ENCODE assay signal across 14 cellular contexts in the genomic region with DNA sequence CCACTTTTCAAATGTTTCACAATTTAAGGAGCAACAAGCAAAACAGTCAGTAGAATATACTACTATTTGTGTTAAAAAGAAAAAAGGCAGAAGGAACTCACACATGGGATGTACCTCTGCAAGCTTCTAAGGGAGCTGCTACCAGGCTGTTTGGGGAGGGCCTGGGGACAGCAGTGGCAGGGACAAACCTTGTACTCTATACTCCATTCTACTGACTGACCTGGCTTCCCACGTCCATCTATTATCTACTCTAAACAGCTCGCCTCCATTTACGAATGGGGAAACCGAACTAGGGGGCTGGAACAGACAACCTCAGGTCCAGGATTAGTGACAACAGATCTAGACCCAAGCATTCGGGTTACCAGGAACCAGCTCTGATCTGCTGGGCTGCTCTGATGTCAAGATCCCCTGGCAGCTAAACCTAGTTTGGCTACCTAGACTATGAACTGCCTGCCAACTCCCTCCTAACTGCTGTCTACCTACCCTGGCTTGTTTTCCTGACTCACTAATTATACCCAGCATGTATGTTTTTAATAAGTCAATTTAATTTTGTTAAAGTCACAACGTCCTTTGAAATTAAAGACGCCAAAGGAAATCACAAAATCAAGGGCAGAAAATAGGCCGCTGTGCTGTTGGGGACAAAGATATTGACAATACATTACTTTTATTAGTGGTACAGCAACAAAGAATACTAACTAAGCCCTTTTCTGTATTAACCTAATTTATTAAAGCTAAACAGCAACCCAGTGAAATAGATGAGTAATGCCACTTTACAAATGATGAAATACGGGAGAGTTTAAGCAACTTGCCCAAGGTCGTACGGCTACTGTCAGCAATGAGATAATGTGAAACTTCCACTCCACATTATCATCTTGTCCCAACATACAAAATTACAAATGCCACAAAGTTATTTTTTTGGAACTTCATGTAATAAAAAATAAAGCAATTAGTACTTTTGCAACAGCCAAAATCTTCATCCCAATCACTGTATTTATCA. TPM values are rescaled to one million over a fixed set of nuclear protein-coding genes. Genes with fewer than 3 reads are reported as not detected.
A peak's percentile ranks its signal among the peaks of the same experiment; 100 is the strongest.
DNase-seq lines count a peak whose midpoint lies in the region; ATAC-seq and TF ChIP-seq lines count a peak whose summit lies in the region.
"Had no signal": no experiment of that assay in that cellular context is flagged by ENCODE, and none has a peak within 500 bp of the region (broad histone marks: within the 10 kb centered on the region; RNA-seq: fewer than 3 reads in every experiment).

No MANE protein-coding gene starts in this region.

- 81 to 83% methylated on average over 11 of the region's 11 CpGs for WGBS in tibial nerve, 2 donors

- H3K4me1 ChIP-seq in neutrophil (ENCODE audit: control insufficient read depth in 1 of 2, insufficient read depth in 1 of 2, low read depth in 1 of 2, low read length in 1 of 2) (peaks cover 93 to 98% of the 10 kb centered on the region in 2 experiments), tibial nerve (peaks cover 0 to 87% (median 31%) of the 10 kb centered on the region in 4 donors)

- H3K4me3 ChIP-seq in SK-N-MC (no peak overlapping the region), neutrophil (ENCODE audit: low read depth in 1 of 2, low read length in 1 of 2) (peak overlapping the region in 1 of 2 experiments; percentile 12), tibial nerve (no peak overlapping the region)
- H3K4me3 ChIP-seq: colonic mucosa, HAP-1 had no signal

- ATAC-seq in omental fat pad (ENCODE audit: low FRiP score) (no peak), GM18861 (IDR thresholded peaks at IDR 0.05; ENCODE audit: unreplicated experiment) (no peak)

- DNase-seq in CD1c-positive myeloid dendritic cell (ENCODE audit: extremely low spot score) (peak; percentile 39), SK-N-MC (ENCODE audit: low read depth, low spot score) (no peak), fibroblast of the conjunctiva (ENCODE audit: low read depth) (peak; percentile 70), omental fat pad (ENCODE audit: low spot score) (no peak), tibial nerve (ENCODE audit: low spot score in 2 of 2) (no peak), NCI-H1417 treated with DMSO at 0.1 percent for 48 hours (lab: John Stamatoyannopoulos, UW) (no peak)
- DNase-seq: activated naive CD4-positive, alpha-beta T cell treated with anti-CD3 and anti-CD28 coated beads, Interleukin-2, amount 10 ng/mL, durations not matched to agents 7 days and 5 days; colonic mucosa; islet precursor cell; NCI-H1048; T-helper 9 cell had no signal

- TF ChIP-seq CTCF in neutrophil (IDR thresholded peaks at IDR 0.05) = no peak
- no peak for TF ChIP-seq CTCF in omental fat pad (IDR thresholded peaks at IDR 0.05)
- TF ChIP-seq CTCF in tibial nerve (IDR thresholded peaks at IDR 0.05) = no peak

- no peaks in the 10 kb centered on the region for H3K36me3 ChIP-seq in SK-N-MC (ENCODE audit: insufficient read depth, low read length)
- H3K36me3 ChIP-seq in neutrophil = no peaks in the 10 kb centered on the region
- no peaks in the 10 kb centered on the region for H3K36me3 ChIP-seq in tibial nerve
- H3K36me3 ChIP-seq: colonic mucosa, HAP-1 had no signal

- H3K27me3 ChIP-seq in neutrophil (no peaks in the 10 kb centered on the region), tibial nerve (no peaks in the 10 kb centered on the region)
- H3K27me3 ChIP-seq: colonic mucosa had no signal

- TF ChIP-seq EP300 in tibial nerve (IDR thresholded peaks at IDR 0.05) = no peak

- 0 out of 2 replicates have a peak overlapping the region, but pooled peaks have one; percentile 9 for H3K27ac ChIP-seq in SK-N-MC
- peak overlapping the region; percentile 68 for H3K27ac ChIP-seq in neutrophil
- H3K27ac ChIP-seq in tibial nerve = peak overlapping the region in 2 of 4 donors; percentile 42 to 48
- H3K27ac ChIP-seq: colonic mucosa had no signal

- H3K9me3 ChIP-seq in SK-N-MC (ENCODE audit: low read depth, low read length) (no peaks in the 10 kb centered on the region), neutrophil (no peaks in the 10 kb centered on the region), tibial nerve (no peaks in the 10 kb centered on the region)
- H3K9me3 ChIP-seq: colonic mucosa, HAP-1 had no signal

- TF ChIP-seq POLR2A in tibial nerve (IDR thresholded peaks at IDR 0.05) = no peak

- H3K9ac ChIP-seq in SK-N-MC (ENCODE audit: insufficient read length) = no peak overlapping the region

RNA-seq across cellular contexts. Expression of a gene that starts 5.3 kb away (rescaled TPM):
- total RNA-seq in omental fat pad (1,000 to 10,000 TPM in 3 of 4 donors, 100 to 1,000 TPM in 1; 937 to 1,475 (median 1,210) TPM), tibial nerve (1,000 to 10,000 TPM in 1 of 4 donors, 100 to 1,000 TPM in 3; 757 to 1,009 (median 906) TPM)

Comparison
In these comparisons a context has a peak if more than half of its experiments do, and no peak if none do; other contexts are left out.
1. DNase-seq: peak in CD1c-positive myeloid dendritic cell (single experiment) and fibroblast of the conjunctiva (single experiment); none in SK-N-MC (single experiment), omental fat pad (single experiment), tibial nerve (0 of 2) and NCI-H1417 treated with DMSO at 0.1 percent for 48 hours (single experiment).